Comparison of ENCODE assay signal across 14 cellular contexts in the genomic region with DNA sequence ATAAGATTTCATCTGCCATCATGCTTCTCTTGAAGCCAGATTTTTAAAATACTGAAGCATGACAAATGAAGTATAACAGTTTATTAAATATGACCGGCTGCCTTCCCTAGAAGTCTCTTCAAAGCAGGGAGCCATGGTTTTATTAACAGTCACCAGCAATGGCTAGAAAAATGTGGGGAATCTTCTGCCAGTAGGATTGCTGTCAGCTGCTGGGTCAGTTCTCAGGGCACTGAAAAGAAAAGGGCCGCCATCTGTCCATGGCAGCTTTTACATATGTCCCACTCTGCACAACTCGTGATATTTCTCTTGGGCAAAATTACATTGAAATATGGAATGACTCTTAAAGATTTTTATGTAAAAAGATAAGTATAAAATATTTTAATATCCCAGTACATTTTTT. TPM values are rescaled to one million over a fixed set of nuclear protein-coding genes. Genes with fewer than 3 reads are reported as not detected.
DNase-seq lines count a peak whose midpoint lies in the region; FAIRE-seq and TF ChIP-seq lines count a peak whose summit lies in the region.
"Had no signal": no experiment of that assay in that cellular context is flagged by ENCODE, and none has a peak within 500 bp of the region (broad histone marks: within the 10 kb centered on the region; RNA-seq: fewer than 3 reads in every experiment).

No MANE protein-coding gene starts in this region.

- no peak for TF ChIP-seq POLR2A in prostate gland (IDR thresholded peaks at IDR 0.05)

- no peaks in the 10 kb centered on the region for H3K9me2 ChIP-seq in DOHH2 (replicated peaks; ENCODE audit: control insufficient read depth, low read length)

- H3K36me3 ChIP-seq in DOHH2 (ENCODE audit: control insufficient read depth, low read length) (peaks cover 73% of the 10 kb centered on the region), SJCRH30 (peaks cover 55% of the 10 kb centered on the region), prostate gland (peaks cover 8 to 10% of the 10 kb centered on the region in 2 donors), small intestine (ENCODE audit: control insufficient read depth in 2 of 2, insufficient read depth in 2 of 2, low read length in 2 of 2) (peaks cover 5 to 13% of the 10 kb centered on the region in 2 donors)
- peaks cover 19% of the 10 kb centered on the region for H3K36me3 ChIP-seq in effector memory CD4-positive, alpha-beta T cell (ENCODE audit: control insufficient read depth, insufficient read depth, low read length)

- DNase-seq in SJCRH30 (peak; percentile 41 to 63), fibroblast of the aortic adventitia (ENCODE audit: low read depth) (no peak), prostate gland (ENCODE audit: low spot score) (no peak), inferior parietal cortex (ENCODE audit: extremely low spot score) (no peak), small intestine (no peak), hypothalamus (lab: John Stamatoyannopoulos, UW) (no peak)
- no peak for DNase-seq in effector memory CD4-positive, alpha-beta T cell
- DNase-seq: activated CD4-positive, CD25-positive, alpha-beta regulatory T cell; activated T-cell treated with anti-CD3 and anti-CD28 coated beads, Interleukin-2, amount 50 U/mL, for 72 hours; lower lobe of right lung; NCI-H1417; SIG-M5; testis had no signal

- peak overlapping the region; percentile 92 for H3K4me3 ChIP-seq in DOHH2 (ENCODE audit: low read length)
- H3K4me3 ChIP-seq in SJCRH30: no peak overlapping the region
- H3K4me3 ChIP-seq in fibroblast of the aortic adventitia (ENCODE audit: low read depth, low read length): peak overlapping the region; percentile 28
- H3K4me3 ChIP-seq in prostate gland: peak overlapping the region; percentile 6 to 100
- no peak overlapping the region for H3K4me3 ChIP-seq in effector memory CD4-positive, alpha-beta T cell (ENCODE audit: insufficient read depth, low read depth, low read length, poor library complexity, severe bottlenecking)
- no peak overlapping the region for H3K4me3 ChIP-seq in small intestine (ENCODE audit: low read depth in 1 of 2, low read length in 2 of 2)
- H3K4me3 ChIP-seq: lower lobe of right lung, testis had no signal

- H4K20me1 ChIP-seq in DOHH2 (ENCODE audit: control insufficient read depth, insufficient read depth, low read depth, low read length): peaks cover 21% of the 10 kb centered on the region

- intact Hi-C loops in prostate gland (cut with DNase I): no loop called here

- H3K4me2 ChIP-seq in DOHH2 (ENCODE audit: low read length): peak overlapping the region; percentile 93

- peaks cover 17% of the 10 kb centered on the region for H3F3A ChIP-seq in DOHH2 (ENCODE audit: control insufficient read depth, insufficient read depth)

- peaks cover 54% of the 10 kb centered on the region for H3K79me2 ChIP-seq in DOHH2 (ENCODE audit: control insufficient read depth, low read length)

- TF ChIP-seq CTCF in DOHH2 (IDR thresholded peaks at IDR 0.05; ENCODE audit: low read depth, low read length, poor library complexity, severe bottlenecking) (no peak), fibroblast of the aortic adventitia (IDR thresholded peaks at IDR 0.05; ENCODE audit: insufficient read depth, low read length) (no peak), prostate gland (IDR thresholded peaks at IDR 0.05) (no peak)

- peaks cover 32% of the 10 kb centered on the region for H3K4me1 ChIP-seq in DOHH2 (ENCODE audit: control insufficient read depth, low read length)
- H3K4me1 ChIP-seq in SJCRH30: peaks cover 10% of the 10 kb centered on the region
- H3K4me1 ChIP-seq in prostate gland (replicated peaks): no peaks in the 10 kb centered on the region
- H3K4me1 ChIP-seq in effector memory CD4-positive, alpha-beta T cell (ENCODE audit: control insufficient read depth, insufficient read depth, low read length, poor library complexity, severe bottlenecking): no peaks in the 10 kb centered on the region
- H3K4me1 ChIP-seq in small intestine (ENCODE audit: control insufficient read depth in 2 of 2, insufficient read depth in 1 of 2, low read depth in 1 of 2, low read length in 1 of 2): peaks cover 0 to 6% of the 10 kb centered on the region in 2 donors

- WGBS in prostate gland: 44% methylated on average over 3 of the region's 3 CpGs
- WGBS in small intestine, 3 donors: 70 to 84% (median 83%) methylated on average over 3 of the region's 3 CpGs

- no peak for FAIRE-seq in small intestine (lab: Jason Lieb, UNC)

- H3K9me3 ChIP-seq in DOHH2 (ENCODE audit: control insufficient read depth, insufficient read depth, low read length) (no peaks in the 10 kb centered on the region), SJCRH30 (replicated peaks) (no peaks in the 10 kb centered on the region), prostate gland (no peaks in the 10 kb centered on the region), small intestine (ENCODE audit: control insufficient read depth, low read depth) (no peaks in the 10 kb centered on the region)
- H3K9me3 ChIP-seq in effector memory CD4-positive, alpha-beta T cell (ENCODE audit: control insufficient read depth, low read length): no peaks in the 10 kb centered on the region
- H3K9me3 ChIP-seq: lower lobe of right lung, testis had no signal

- no peaks in the 10 kb centered on the region for H3K27me3 ChIP-seq in DOHH2 (ENCODE audit: control insufficient read depth, low read length)
- no peaks in the 10 kb centered on the region for H3K27me3 ChIP-seq in SJCRH30
- H3K27me3 ChIP-seq in prostate gland (replicated peaks; ENCODE audit: insufficient read depth): no peaks in the 10 kb centered on the region
- H3K27me3 ChIP-seq in effector memory CD4-positive, alpha-beta T cell (replicated peaks; ENCODE audit: control insufficient read depth, insufficient read depth, low read length, poor library complexity, severe bottlenecking): no peaks in the 10 kb centered on the region
- H3K27me3 ChIP-seq in small intestine (ENCODE audit: control insufficient read depth in 2 of 2, insufficient read depth in 2 of 2, low read length in 2 of 2): no peaks in the 10 kb centered on the region
- H3K27me3 ChIP-seq: testis had no signal

- no peak overlapping the region for H3K27ac ChIP-seq in DOHH2 (ENCODE audit: low read depth, low read length)
- no peak overlapping the region for H3K27ac ChIP-seq in SJCRH30
- H3K27ac ChIP-seq in prostate gland: peak overlapping the region in 1 of 2 donors; percentile 99
- H3K27ac ChIP-seq in effector memory CD4-positive, alpha-beta T cell (ENCODE audit: insufficient read depth, low read length, poor library complexity, severe bottlenecking): no peak overlapping the region
- no peak overlapping the region for H3K27ac ChIP-seq in small intestine (ENCODE audit: low read depth in 1 of 2, low read length in 1 of 2)
- H3K27ac ChIP-seq: lower lobe of right lung, testis had no signal

RNA-seq across cellular contexts. Expression of a gene that starts 2.8 kb away (rescaled TPM):
- 48.0 and 52.6 TPM in 2 replicates for total RNA-seq in SJCRH30 (2014; rRNA removed; shearing (Covaris generic))
- total RNA-seq in fibroblast of the aortic adventitia (ENCODE audit: low replicate concordance): 22.8 and 63.8 TPM in 2 replicates
- total RNA-seq in prostate gland: 100 to 1,000 TPM in 1 of 2 donors, 10 to 100 TPM in 1; 61.3 to 106 TPM
- polyA plus RNA-seq in small intestine: 10 to 100 TPM in 2 of 3 donors, 1 to 10 TPM in 1; 9.2 to 13.8 (median 10.3) TPM

Comparison
In these comparisons a context has a peak if more than half of its experiments do, and no peak if none do; other contexts are left out.
1. H3K4me3 ChIP-seq: peak in DOHH2 (single experiment), fibroblast of the aortic adventitia (single experiment) and prostate gland (2 of 2); none in SJCRH30 (single experiment), effector memory CD4-positive, alpha-beta T cell (single experiment) and small intestine (0 of 2).
2. DNase-seq: peak in SJCRH30 (2 of 2); none in fibroblast of the aortic adventitia (single experiment), prostate gland (single experiment), effector memory CD4-positive, alpha-beta T cell (0 of 3), inferior parietal cortex (single experiment), small intestine (single experiment) and hypothalamus (0 of 51).